ENCODE assay signal across 9 cellular contexts in genomic region chr1:89906088-89906487, GRCh38.
DNase-seq lines count a peak whose midpoint lies in the region; ATAC-seq, FAIRE-seq and TF ChIP-seq lines count a peak whose summit lies in the region.
"Had no signal": no experiment of that assay in that cellular context is flagged by ENCODE, and none has a peak within 500 bp of the region (broad histone marks: within the 10 kb centered on the region; RNA-seq: fewer than 3 reads in every experiment).

No MANE protein-coding gene starts in this region.

- H3K4me2 ChIP-seq in OCI-LY1 (ENCODE audit: low read length) (no peak overlapping the region), H1 (ENCODE audit: insufficient read depth in 1 of 2, low read depth in 2 of 2, low read length in 2 of 2) (peak overlapping the region in 1 of 2 experiments; percentile 24; a peak in 1 of 4 replicates)

- H3K27me3 ChIP-seq in OCI-LY1 (ENCODE audit: insufficient read depth, low read length) (no peaks in the 10 kb centered on the region), H1 (replicated peaks in 1 of 4; ENCODE audit: control insufficient read depth in 3 of 4, extremely low read depth in 1 of 4, insufficient read depth in 3 of 4, low read length in 3 of 4) (no peaks in the 10 kb centered on the region), gastrocnemius medialis (no peaks in the 10 kb centered on the region)

- H3K27ac ChIP-seq in OCI-LY1 (ENCODE audit: low read depth, low read length, poor library complexity, severe bottlenecking) (peak overlapping the region; percentile 47), H1 (ENCODE audit: low read depth, low read length) (peak overlapping the region; percentile 61; the same call in 1 of the 2 replicates), gastrocnemius medialis (peak overlapping the region; percentile 69 to 83 (median 78))

- H3K36me3 ChIP-seq in OCI-LY1 (ENCODE audit: insufficient read depth, low read length) (peaks cover 19% of the 10 kb centered on the region; the same call in 1 of the 2 replicates), H1 (ENCODE audit: control insufficient read depth in 2 of 4, insufficient read depth in 4 of 4, low read length in 3 of 4) (no peaks in the 10 kb centered on the region), gastrocnemius medialis (no peaks in the 10 kb centered on the region)

- no peak overlapping the region for H3K4ac ChIP-seq in H1 (replicated peaks; ENCODE audit: insufficient read length, low read depth, low read length)

- TF ChIP-seq CTCF in OCI-LY1 (IDR thresholded peaks at IDR 0.05; ENCODE audit: low read length) = no peak
- no peak for TF ChIP-seq CTCF in H1 (IDR thresholded peaks at IDR 0.05; ENCODE audit: control extremely low read depth in 1 of 3, insufficient read depth in 1 of 3, low read depth in 1 of 3, low read length in 3 of 3)
- TF ChIP-seq CTCF in gastrocnemius medialis (IDR thresholded peaks at IDR 0.05 in 4 of 5, conservative IDR thresholded peaks at IDR 0.05 in 1 of 5) = no peak

- H2BK5ac ChIP-seq in H1 (ENCODE audit: low read depth, low read length) = peak overlapping the region; percentile 38

- peak; percentile 22 for DNase-seq in G401 (ENCODE audit: low spot score)
- DNase-seq in H1 (ENCODE audit: low read depth in 1 of 2, low spot score in 2 of 2) = no peak
- DNase-seq in gastrocnemius medialis = no peak
- no peak for DNase-seq in putamen (ENCODE audit: low spot score)
- no peak for DNase-seq in HPDE6-E6E7 (ENCODE audit: extremely low spot score)
- DNase-seq: activated CD8-positive, alpha-beta memory T cell treated with anti-CD3 and anti-CD28 coated beads, Interleukin-2, amount 50 U/mL, for 4 hours; naive B cell had no signal

- no peak for TF ChIP-seq EP300 in H1 (IDR thresholded peaks at IDR 0.05; ENCODE audit: borderline replicate concordance in 1 of 2, low read depth in 2 of 2, low read length in 2 of 2)

- ATAC-seq in gastrocnemius medialis (no peak), GM19463 (IDR thresholded peaks at IDR 0.05; ENCODE audit: unreplicated experiment) (no peak)

- H4K20me1 ChIP-seq in OCI-LY1 (ENCODE audit: insufficient read depth, low read length) (no peaks in the 10 kb centered on the region), H1 (replicated peaks in 1 of 2; ENCODE audit: control insufficient read depth in 1 of 2, insufficient read depth in 2 of 2, low read length in 2 of 2) (peaks cover 0 to 2% of the 10 kb centered on the region in 2 experiments)

- peak overlapping the region; percentile 50; the same call in 1 of the 2 replicates for H2BK20ac ChIP-seq in H1 (ENCODE audit: low read length)

- no peak overlapping the region for H2BK15ac ChIP-seq in H1 (ENCODE audit: low read length)

- H3K4me3 ChIP-seq in OCI-LY1 (ENCODE audit: low read depth, low read length, poor library complexity, severe bottlenecking) = no peak overlapping the region
- H3K4me3 ChIP-seq in H1 (ENCODE audit: extremely low read depth in 1 of 4, insufficient read depth in 2 of 4, low read depth in 3 of 4, low read length in 4 of 4) = no peak overlapping the region
- H3K4me3 ChIP-seq in gastrocnemius medialis = no peak overlapping the region

- no peak overlapping the region for H4K5ac ChIP-seq in H1 (ENCODE audit: insufficient read length, low read depth, low read length)

- H3K4me1 ChIP-seq in OCI-LY1 (ENCODE audit: insufficient read depth, low read length, severe bottlenecking) (peaks cover 19% of the 10 kb centered on the region), H1 (replicated peaks in 1 of 4; ENCODE audit: control insufficient read depth in 3 of 4, insufficient read depth in 4 of 4, low read length in 3 of 4) (peaks cover 3 to 29% (median 22%) of the 10 kb centered on the region in 4 experiments; a peak in 5 of 7 replicates), gastrocnemius medialis (peaks cover 72 to 74% of the 10 kb centered on the region in 2 donors)

- H3K56ac ChIP-seq in H1 (replicated peaks; ENCODE audit: insufficient read length, low read depth, low read length) = no peak overlapping the region

- H4K8ac ChIP-seq in H1 (ENCODE audit: extremely low read depth, insufficient read depth, low read length) = no peak overlapping the region

- no peak for TF ChIP-seq RAD21 in H1 (IDR thresholded peaks at IDR 0.05 in 1 of 2, conservative IDR thresholded peaks at IDR 0.05 in 1 of 2; ENCODE audit: low read depth in 2 of 2, low read length in 2 of 2)

- peak overlapping the region; percentile 10; the same call in 1 of the 2 replicates for H2AK5ac ChIP-seq in H1 (ENCODE audit: low read depth, low read length)

- no peaks in the 10 kb centered on the region for H3F3A ChIP-seq in OCI-LY1 (ENCODE audit: insufficient read depth, low read length)

- peaks cover 2% of the 10 kb centered on the region; the same call in 1 of the 2 replicates for H3K79me1 ChIP-seq in H1 (ENCODE audit: low read depth, low read length)

- H3K79me2 ChIP-seq in OCI-LY1 (ENCODE audit: insufficient read depth, low read length) (peaks cover 5% of the 10 kb centered on the region), H1 (ENCODE audit: control insufficient read depth in 1 of 2, insufficient read depth in 2 of 2, low read length in 2 of 2) (peaks cover 0 to 48% of the 10 kb centered on the region in 2 experiments; a peak in 3 of 4 replicates)

- H3K9ac ChIP-seq in OCI-LY1 (ENCODE audit: low read length) = no peak overlapping the region
- no peak overlapping the region for H3K9ac ChIP-seq in H1 (replicated peaks in 1 of 4; ENCODE audit: extremely low read depth in 1 of 4, low read depth in 3 of 4, low read length in 3 of 4)

- CTCF ChIA-PET in H1 (lab: Charles Lee; ENCODE audit: partially characterized antibody) = interaction anchor here (1.1 to 2.3 kb wide), 2 partner anchors 13 to 66 kb away, joined by 3 to 6 read pairs; no protein-coding TSS in a partner anchor

- TF ChIP-seq POLR2A in H1 (IDR thresholded peaks at IDR 0.05; ENCODE audit: control extremely low read depth in 1 of 2, low read depth in 2 of 2, low read length in 2 of 2) (no peak), gastrocnemius medialis (IDR thresholded peaks at IDR 0.05) (no peak)

- POLR2A ChIA-PET in H1 (lab: Charles Lee; ENCODE audit: partially characterized antibody) = interaction anchor here (1.2 to 1.7 kb wide), 5 partner anchors 12 to 82 kb away, joined by 3 to 5 read pairs (median 3); no protein-coding TSS in a partner anchor

- no peak for FAIRE-seq in H1 (lab: Jason Lieb, UNC)

- H3K18ac ChIP-seq in H1 (ENCODE audit: extremely low read depth, low read length) = no peak overlapping the region

- in situ Hi-C loops in G401 (cut with HindIII; ENCODE audit: low sequenced_read_pairs) = no loop called here
- in situ Hi-C loops in gastrocnemius medialis (cut with MboI; ENCODE audit: low sequenced_read_pairs in 4 of 4) = no loop called here

- H2BK120ac ChIP-seq in H1 (replicated peaks; ENCODE audit: low read depth, low read length) = peak overlapping the region; percentile 45

- 87% methylated on average over 5 of the region's 5 CpGs; no CpG with 5 or more reads in 1 of the 2 experiments for WGBS in H1 (ENCODE audit: extremely low coverage in 1 of 2, insufficient coverage in 1 of 2, insufficient read length in 1 of 2, insufficient replicate concordance in 2 of 2, low coverage in 1 of 2, low lambda C conversion rate in 2 of 2, missing lambda C conversion rate in 1 of 2), 2 experiments

- H2AFZ ChIP-seq in OCI-LY1 (ENCODE audit: low read length) (no peak overlapping the region), H1 (ENCODE audit: low read length) (no peak overlapping the region)

- H3K23ac ChIP-seq in H1 (ENCODE audit: insufficient read length) = no peak overlapping the region

- intact Hi-C loops in gastrocnemius medialis (cut with DNase I; ENCODE audit: low total_unique reads) = no loop called here

- H3K9me3 ChIP-seq in OCI-LY1 (ENCODE audit: low read length) = no peaks in the 10 kb centered on the region
- no peaks in the 10 kb centered on the region for H3K9me3 ChIP-seq in H1 (ENCODE audit: insufficient read depth in 2 of 2, low read depth in 1 of 2, low read length in 1 of 2)
- no peaks in the 10 kb centered on the region for H3K9me3 ChIP-seq in gastrocnemius medialis

- H3K23me2 ChIP-seq in H1 (ENCODE audit: low read depth, low read length) = no peaks in the 10 kb centered on the region

- no peaks in the 10 kb centered on the region for H3K9me2 ChIP-seq in OCI-LY1 (ENCODE audit: low read depth, low read length)

- peak overlapping the region; percentile 17; the same call in 1 of the 2 replicates for H2BK12ac ChIP-seq in H1 (ENCODE audit: low read depth, low read length)

- no peak overlapping the region for H3K14ac ChIP-seq in H1 (ENCODE audit: insufficient read length)

- H4K91ac ChIP-seq in H1 (replicated peaks; ENCODE audit: insufficient read length, low read length) = no peak overlapping the region

TF ChIP-seq in H1, 55 proteins besides CTCF, POLR2A, EP300 and RAD21:
- no peak for TF ChIP-seq RFX5 (IDR thresholded peaks at IDR 0.05; ENCODE audit: borderline replicate concordance, low read depth, low read length)
TF ChIP-seq in H1: peak in this region for 0.
